ENCODE assay signal across 23 cellular contexts in the genomic region with DNA sequence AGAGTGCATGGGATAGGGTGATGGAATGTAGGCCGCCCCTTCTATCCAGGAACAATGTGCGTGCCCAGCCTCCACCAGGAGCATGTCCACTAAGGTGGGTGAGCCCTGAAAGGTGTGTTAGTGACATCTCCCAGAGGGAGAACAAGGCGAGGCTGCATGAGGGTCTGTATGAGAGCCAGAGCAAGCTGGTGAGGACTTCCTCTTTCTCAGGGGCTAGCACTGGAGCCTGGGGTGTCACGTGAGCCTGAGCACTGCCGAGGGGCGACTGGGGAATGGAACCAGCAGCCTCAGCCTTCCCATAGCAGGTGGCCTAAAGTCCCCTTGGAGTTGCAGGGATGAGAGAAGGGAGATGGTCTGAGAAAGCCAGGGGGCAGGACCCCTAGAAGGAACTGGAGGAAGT.
"Had no signal": no experiment of that assay in that cellular context is flagged by ENCODE, and none has a peak within 500 bp of the region (broad histone marks: within the 10 kb centered on the region; RNA-seq: fewer than 3 reads in every experiment).

No MANE protein-coding gene starts in this region.

- H3K4me3 Mint-ChIP-seq: endodermal cell; natural killer cell treated with Interleukin-12 subunit alpha and Interleukin-12 subunit beta and Interleukin-15 and Interleukin-18, amount 100 ng/mL, for 72 hours; stimulated activated memory B cell treated with anti-CD40 and anti-IgM and Interleukin-4, amounts not matched to agents 10 μg/mL and 1 μg/mL and 100 μg/mL, for 72 hours; stimulated activated naive CD8-positive, alpha-beta T cell treated with anti-CD3 and anti-CD28 coated beads, Interleukin-15, Interleukin-2, amounts not matched to agents 100 ng/mL and 50 ng/mL, for 24 hours had no signal

- H3K36me3 Mint-ChIP-seq: natural killer cell treated with Interleukin-12 subunit alpha and Interleukin-12 subunit beta and Interleukin-15 and Interleukin-18, amount 100 ng/mL, for 72 hours; stimulated activated memory B cell treated with anti-CD40 and anti-IgM and Interleukin-4, amounts not matched to agents 10 μg/mL and 1 μg/mL and 100 μg/mL, for 72 hours had no signal

- DNase-seq: effector CD4-positive, alpha-beta T cell; endodermal cell; erythroblast; foreskin melanocyte; head of caudate nucleus; left colon; left ventricle myocardium superior; mesenchymal stem cell; midbrain; psoas muscle; retina; right lobe of liver; stimulated activated CD4-positive, alpha-beta T cell treated with anti-CD3 and anti-CD28 coated beads, Interleukin-4, amount 100 ng/mL, for 1 hour; upper lobe of right lung had no signal

- H3K27me3 ChIP-seq: right lobe of liver, vagina had no signal

- H3K36me3 ChIP-seq: neutrophil, right lobe of liver, tibial nerve, upper lobe of right lung, vagina had no signal

- H3K4me3 ChIP-seq: hepatocyte, lung, psoas muscle, right lobe of liver, tibial nerve, upper lobe of right lung, vagina had no signal

- ATAC-seq: left colon; left ventricle myocardium superior; natural killer cell treated with Interleukin-12 subunit alpha and Interleukin-12 subunit beta and Interleukin-15 and Interleukin-18, amount 100 ng/mL, for 72 hours; psoas muscle; right lobe of liver; stimulated activated memory B cell treated with anti-CD40 and anti-IgM and Interleukin-4, amounts not matched to agents 10 μg/mL and 1 μg/mL and 100 μg/mL, for 72 hours; upper lobe of right lung had no signal

- H3K4me1 ChIP-seq: psoas muscle, right lobe of liver, upper lobe of right lung, vagina had no signal

- H3K4me1 Mint-ChIP-seq: stimulated activated memory B cell treated with anti-CD40 and anti-IgM and Interleukin-4, amounts not matched to agents 10 μg/mL and 1 μg/mL and 100 μg/mL, for 72 hours had no signal

- FAIRE-seq: endothelial cell of umbilical vein had no signal

- H3K4me2 ChIP-seq: hepatocyte had no signal

- H3K9me3 ChIP-seq: neutrophil, psoas muscle, right lobe of liver, upper lobe of right lung, vagina had no signal

- H3K9me3 Mint-ChIP-seq: endodermal cell; natural killer cell treated with Interleukin-12 subunit alpha and Interleukin-12 subunit beta and Interleukin-15 and Interleukin-18, amount 100 ng/mL, for 72 hours; stimulated activated memory B cell treated with anti-CD40 and anti-IgM and Interleukin-4, amounts not matched to agents 10 μg/mL and 1 μg/mL and 100 μg/mL, for 72 hours; stimulated activated naive CD8-positive, alpha-beta T cell treated with anti-CD3 and anti-CD28 coated beads, Interleukin-15, Interleukin-2, amounts not matched to agents 100 ng/mL and 50 ng/mL, for 24 hours had no signal

- H3K27ac ChIP-seq: hepatocyte, neutrophil, psoas muscle, right lobe of liver, tibial nerve, upper lobe of right lung, vagina had no signal

- H2AFZ ChIP-seq: hepatocyte had no signal

- H3K27ac Mint-ChIP-seq: endodermal cell; natural killer cell treated with Interleukin-12 subunit alpha and Interleukin-12 subunit beta and Interleukin-15 and Interleukin-18, amount 100 ng/mL, for 72 hours; stimulated activated memory B cell treated with anti-CD40 and anti-IgM and Interleukin-4, amounts not matched to agents 10 μg/mL and 1 μg/mL and 100 μg/mL, for 72 hours; stimulated activated naive CD8-positive, alpha-beta T cell treated with anti-CD3 and anti-CD28 coated beads, Interleukin-15, Interleukin-2, amounts not matched to agents 100 ng/mL and 50 ng/mL, for 24 hours had no signal

- H3K79me2 ChIP-seq: hepatocyte had no signal
